17 cellular contexts compared by ENCODE assay signal in genomic region chr20:19099586-19100555, GRCh38.
A peak's percentile ranks its signal among the peaks of the same experiment; 100 is the strongest.
DNase-seq lines count a peak whose midpoint lies in the region; ATAC-seq, FAIRE-seq and TF ChIP-seq lines count a peak whose summit lies in the region.
"Had no signal": no experiment of that assay in that cellular context is flagged by ENCODE, and none has a peak within 500 bp of the region (broad histone marks: within the 10 kb centered on the region; RNA-seq: fewer than 3 reads in every experiment).

No MANE protein-coding gene starts in this region.

- CTCF ChIA-PET in HepG2 (lab: Yijun Ruan, JAX; ENCODE audit: low intra/inter-chr PET ratio, low total read pairs), result no interaction called here

- no peak for ATAC-seq in HepG2
- ATAC-seq: SK-N-SH treated with all-trans-retinoic acid at 6 μM for 48 hours, T-cell had no signal

- H4K20me1 ChIP-seq in HepG2 (ENCODE audit: insufficient read depth, low read length), result no peaks in the 10 kb centered on the region

- H3K9ac ChIP-seq in HepG2 (ENCODE audit: insufficient read depth, low read depth, low read length), result no peak overlapping the region

- in situ Hi-C loops in HepG2 (cut with HindIII; ENCODE audit: extremely low pct_ligation_motif_present, low pct_unique_long_range_greater_than_20kb) (no loop called here), transverse colon (cut with MboI; ENCODE audit: low pct_ligation_motif_present in 1 of 4, low pct_unique_long_range_greater_than_20kb in 1 of 4, low sequenced_read_pairs in 3 of 4) (no loop called here)

- DNase-seq in HT-29 (ENCODE audit: low spot score) (peak; percentile 28), Peyer's patch (peak in 2 of 3 donors; percentile 67 to 71), HepG2 (ENCODE audit: low spot score) (no peak), transverse colon (peak; percentile 55), occipital lobe (lab: John Stamatoyannopoulos, UW) (no peak), hypothalamus (lab: John Stamatoyannopoulos, UW) (no peak), DMS 273 (lab: John Stamatoyannopoulos, UW; ENCODE audit: unreplicated experiment) (no peak)
- DNase-seq: CD4-positive, CD25-positive, alpha-beta regulatory T cell; COR-L47; HCEC 1CT; Karpas-422; NCI-H1092 treated with DMSO at 0.1 percent for 48 hours; NCI-H2081; SIG-M5; T-cell had no signal

- H3K79me2 ChIP-seq in HepG2 (ENCODE audit: insufficient read depth, low read length), result no peaks in the 10 kb centered on the region

- no peaks in the 10 kb centered on the region for H3K36me3 ChIP-seq in Peyer's patch
- H3K36me3 ChIP-seq in HepG2 (replicated peaks in 1 of 2; ENCODE audit: control insufficient read depth in 1 of 2, insufficient read depth in 2 of 2, low read length in 2 of 2), result no peaks in the 10 kb centered on the region
- no peaks in the 10 kb centered on the region for H3K36me3 ChIP-seq in transverse colon

- H3K4me2 ChIP-seq in HepG2 (ENCODE audit: low read depth, low read length), result no peak overlapping the region

- WGBS in HepG2 (ENCODE audit: low lambda C conversion rate), result 25% methylated on average over 18 of the region's 18 CpGs
- WGBS in transverse colon (ENCODE audit: low coverage in 1 of 2), 2 donors, result 54 to 59% methylated on average over 7 to 18 of the region's 18 CpGs

- intact Hi-C loops in HepG2 (cut with micrococcal nuclease; ENCODE audit: unreplicated experiment), result no loop called here
- intact Hi-C loops in transverse colon (cut with DNase I; ENCODE audit: low total_unique reads), result no loop called here

- BruUV-seq in HepG2 (replicated peaks; lab: Mats Ljungman, UMichigan), result no TSS peak

- no peak for FAIRE-seq in HepG2 (lab: Jason Lieb, UNC)
- FAIRE-seq: G401.6 had no signal

- TF ChIP-seq POLR2A in Peyer's patch (IDR thresholded peaks at IDR 0.05) (peak in 1 of 2 donors; percentile 16), HepG2 (IDR thresholded peaks at IDR 0.05; ENCODE audit: insufficient read depth in 1 of 2, low read depth in 2 of 2, low read length in 2 of 2) (no peak), transverse colon (IDR thresholded peaks at IDR 0.05) (no peak)

- H3K27me3 ChIP-seq in Peyer's patch, result no peaks in the 10 kb centered on the region
- peaks cover 2 to 3% of the 10 kb centered on the region in 2 experiments; a peak in 2 of 5 replicates for H3K27me3 ChIP-seq in HepG2 (ENCODE audit: control insufficient read depth in 1 of 2, insufficient read depth in 2 of 2, low read length in 2 of 2)
- H3K27me3 ChIP-seq in transverse colon, result no peaks in the 10 kb centered on the region

- TF ChIP-seq EP300 in HepG2 (IDR thresholded peaks at IDR 0.05; ENCODE audit: low read depth in 2 of 2, low read length in 2 of 2), result no peak
- TF ChIP-seq EP300 in HepG2 (CRISPR knock-in tag; IDR thresholded peaks at IDR 0.05; ENCODE audit: borderline replicate concordance), result no peak
- TF ChIP-seq EP300 in transverse colon (IDR thresholded peaks at IDR 0.05; ENCODE audit: low read depth), result no peak

- TF ChIP-seq CTCF in Peyer's patch (IDR thresholded peaks at IDR 0.05) (no peak), HepG2 (CRISPR knock-in tag; IDR thresholded peaks at IDR 0.05) (no peak), transverse colon (IDR thresholded peaks at IDR 0.05) (no peak)

- no peak for TF ChIP-seq RAD21 in HepG2 (CRISPR knock-in tag; IDR thresholded peaks at IDR 0.05)

- no peak overlapping the region for H3K4me3 ChIP-seq in Peyer's patch
- no peak overlapping the region for H3K4me3 ChIP-seq in HepG2 (replicated peaks in 1 of 3; ENCODE audit: insufficient read depth in 1 of 3, low read depth in 2 of 3, low read length in 3 of 3)
- no peak overlapping the region for H3K4me3 ChIP-seq in transverse colon

- no peaks in the 10 kb centered on the region for H3K9me3 ChIP-seq in Peyer's patch
- no peaks in the 10 kb centered on the region for H3K9me3 ChIP-seq in HepG2 (ENCODE audit: low read length)
- no peaks in the 10 kb centered on the region for H3K9me3 ChIP-seq in transverse colon

- no peak overlapping the region for H2AFZ ChIP-seq in HepG2 (ENCODE audit: low read length)

- POLR2A ChIA-PET in HepG2 (lab: Yijun Ruan, JAX), result no interaction called here

- H3K27ac ChIP-seq in Peyer's patch (peak overlapping the region in 3 of 4 donors; percentile 71 to 89 (median 89)), HepG2 (ENCODE audit: extremely low read length, insufficient read depth, low read length) (no peak overlapping the region), transverse colon (peak overlapping the region; percentile 79 to 87 (median 82))

- H3K4me1 ChIP-seq in Peyer's patch (peaks cover 0 to 35% (median 8%) of the 10 kb centered on the region in 4 donors), HepG2 (ENCODE audit: insufficient read depth, low read length) (peaks cover 5% of the 10 kb centered on the region; the same call in 1 of the 2 replicates), transverse colon (peaks cover 7 to 35% (median 26%) of the 10 kb centered on the region in 4 donors)

TF ChIP-seq in HepG2, 621 proteins besides CTCF, POLR2A, EP300 and RAD21:
- peak; percentile 97 for TF ChIP-seq MAFF (IDR thresholded peaks at IDR 0.05; ENCODE audit: low read depth, low read length)
- peak; percentile 95 to 96 for TF ChIP-seq MAFK (conservative IDR thresholded peaks at IDR 0.05 in 1 of 2, IDR thresholded peaks at IDR 0.05 in 1 of 2; ENCODE audit: low read length in 2 of 2)
- TF ChIP-seq MIXL1 (CRISPR knock-in tag; IDR thresholded peaks at IDR 0.05), result no peak
- TF ChIP-seq KLF11 (CRISPR knock-in tag; IDR thresholded peaks at IDR 0.05), result no peak
- TF ChIP-seq ATF7 (IDR thresholded peaks at IDR 0.05), result no peak
- no peak for TF ChIP-seq ATF7 (CRISPR knock-in tag; IDR thresholded peaks at IDR 0.05)

Comparison
In these comparisons a context has a peak if more than half of its experiments do, and no peak if none do; other contexts are left out.
1. DNase-seq: peak in HT-29 (single experiment), Peyer's patch (2 of 3) and transverse colon (single experiment); none in HepG2 (single experiment), occipital lobe (single experiment), hypothalamus (0 of 51) and DMS 273 (single experiment).